ENCODE assay signal across 12 cellular contexts in genomic region chr18:10927980-10928605, GRCh38.
DNase-seq lines count a peak whose midpoint lies in the region; ATAC-seq and TF ChIP-seq lines count a peak whose summit lies in the region.
"Had no signal": no experiment of that assay in that cellular context is flagged by ENCODE, and none has a peak within 500 bp of the region (broad histone marks: within the 10 kb centered on the region; RNA-seq: fewer than 3 reads in every experiment).

No MANE protein-coding gene starts in this region.

- peaks cover 46% of the 10 kb centered on the region for H3K4me1 Mint-ChIP-seq in MCF 10A (ENCODE audit: insufficient read depth, unreplicated experiment)

- H3K36me3 Mint-ChIP-seq in MCF 10A (ENCODE audit: insufficient read depth, unreplicated experiment): peaks cover 6% of the 10 kb centered on the region

- TF ChIP-seq CTCF in esophagus squamous epithelium (IDR thresholded peaks at IDR 0.05) (no peak), MCF 10A (IDR thresholded peaks at IDR 0.05; ENCODE audit: unreplicated experiment) (no peak)

- DNase-seq in esophagus squamous epithelium (lab: John Stamatoyannopoulos, UW) (no peak), NOMO-1 treated with dmso at 0.1 percent for 144 hours (lab: John Stamatoyannopoulos, UW; ENCODE audit: unreplicated experiment) (no peak), NCI-H1694 treated with DMSO at 0.1 percent for 48 hours (lab: John Stamatoyannopoulos, UW) (no peak), MCF 10A (ENCODE audit: unreplicated experiment) (no peak)
- DNase-seq: head of caudate nucleus; stimulated activated CD4-positive, alpha-beta T cell treated with anti-CD3 and anti-CD28 coated beads, Interleukin-1b, Interleukin-23, amount 100 ng/mL, for 48 hours; SW 1271 had no signal

- peak overlapping the region in 3 of 4 donors; percentile 49 to 78 (median 52) for H3K27ac ChIP-seq in esophagus squamous epithelium
- H3K27ac ChIP-seq in thymus (ENCODE audit: low read depth): peak overlapping the region; percentile 25

- TF ChIP-seq POLR2A in esophagus squamous epithelium (IDR thresholded peaks at IDR 0.05): no peak

- H3K27me3 Mint-ChIP-seq in MCF 10A (ENCODE audit: insufficient read depth, unreplicated experiment): no peaks in the 10 kb centered on the region

- H3K9me3 ChIP-seq in esophagus squamous epithelium (no peaks in the 10 kb centered on the region), thymus (ENCODE audit: control insufficient read depth) (no peaks in the 10 kb centered on the region)
- H3K9me3 ChIP-seq: thoracic aorta had no signal

- no TSS peak for BruUV-seq in MCF 10A (replicated peaks; lab: Mats Ljungman, UMichigan)

- no peak overlapping the region for H3K27ac Mint-ChIP-seq in MCF 10A (ENCODE audit: low read depth, unreplicated experiment)

- 53 to 55% methylated on average over 7 of the region's 7 CpGs for WGBS in esophagus squamous epithelium, 2 donors
- 74% methylated on average over 7 of the region's 7 CpGs for WGBS in thymus

- H3K4me1 ChIP-seq in esophagus squamous epithelium (peaks cover 0 to 17% (median 0%) of the 10 kb centered on the region in 3 donors), thymus (ENCODE audit: control insufficient read depth, insufficient read depth, low read length) (no peaks in the 10 kb centered on the region)

- ATAC-seq in GM19395 (IDR thresholded peaks at IDR 0.05; ENCODE audit: unreplicated experiment) (peak; percentile 61), HG03378 (IDR thresholded peaks at IDR 0.05; ENCODE audit: unreplicated experiment) (peak; percentile 48), GM19467 (IDR thresholded peaks at IDR 0.05; ENCODE audit: unreplicated experiment) (no peak)

- no peaks in the 10 kb centered on the region for H3K36me3 ChIP-seq in esophagus squamous epithelium
- no peaks in the 10 kb centered on the region for H3K36me3 ChIP-seq in thymus (ENCODE audit: control insufficient read depth, insufficient read depth)
- H3K36me3 ChIP-seq: thoracic aorta had no signal

- POLR2A ChIA-PET in MCF 10A (lab: Yijun Ruan, JAX): interaction anchor here (1.2 to 3.3 kb wide), 2 partner anchors 45 to 1194 kb away, joined by 3 to 11 read pairs; no protein-coding TSS in a partner anchor

- intact Hi-C loops in esophagus squamous epithelium (cut with DNase I): no loop called here
- intact Hi-C loops in MCF 10A (cut with micrococcal nuclease): no loop called here

- no peak overlapping the region for H3K4me3 Mint-ChIP-seq in MCF 10A (ENCODE audit: unreplicated experiment)

- H3K4me3 ChIP-seq in esophagus squamous epithelium (no peak overlapping the region), thymus (ENCODE audit: low read length) (no peak overlapping the region)

- H3K27me3 ChIP-seq in esophagus squamous epithelium: no peaks in the 10 kb centered on the region
- H3K27me3 ChIP-seq in thymus (ENCODE audit: control insufficient read depth, insufficient read depth): no peaks in the 10 kb centered on the region

- no peaks in the 10 kb centered on the region for H3K9me3 Mint-ChIP-seq in MCF 10A (ENCODE audit: unreplicated experiment)

- CTCF ChIA-PET in MCF 10A (lab: Yijun Ruan, JAX): no interaction called here
